Comparison of ENCODE assay signal across 1 cellular context in genomic region chr11:77095551-77096490, GRCh38.
TF ChIP-seq lines count a peak whose summit lies in the region.

No MANE protein-coding gene starts in this region.

TF ChIP-seq in liver, 16 proteins besides CTCF, POLR2A, EP300 and RAD21:
- peak; percentile 69 for TF ChIP-seq ATF3 (IDR thresholded peaks at IDR 0.05)
- TF ChIP-seq EGR1 (IDR thresholded peaks at IDR 0.05; ENCODE audit: low read depth in 2 of 2), result no peak
- TF ChIP-seq JUND (IDR thresholded peaks at IDR 0.05), result peak; percentile 71 to 78
- peak; percentile 87 for TF ChIP-seq YY1 (IDR thresholded peaks at IDR 0.05)
- peak; percentile 93 to 95 for TF ChIP-seq RXRA (IDR thresholded peaks at IDR 0.05)
- TF ChIP-seq FOXA2 (IDR thresholded peaks at IDR 0.05), result peak; percentile 79
- peak; percentile 92 for TF ChIP-seq REST (IDR thresholded peaks at IDR 0.05)
- peak; percentile 76 for TF ChIP-seq FOXA1 (IDR thresholded peaks at IDR 0.05)
- no peak for TF ChIP-seq TAF1 (conservative IDR thresholded peaks at IDR 0.05)
- no peak for TF ChIP-seq ZBTB33 (IDR thresholded peaks at IDR 0.05)
- TF ChIP-seq GABPA (IDR thresholded peaks at IDR 0.05 in 1 of 2, conservative IDR thresholded peaks at IDR 0.05 in 1 of 2), result peak in 1 of 2 donors; percentile 66
- peak; percentile 70 for TF ChIP-seq HNF4G (IDR thresholded peaks at IDR 0.05)
- peak; percentile 21 for TF ChIP-seq NR2F2 (IDR thresholded peaks at IDR 0.05)
- TF ChIP-seq MAX (IDR thresholded peaks at IDR 0.05), result no peak
- TF ChIP-seq HNF4A (conservative IDR thresholded peaks at IDR 0.05), result peak; percentile 92 to 96
- TF ChIP-seq SP1 (IDR thresholded peaks at IDR 0.05), result peak; percentile 99
